Comparison of ENCODE assay signal across 10 cellular contexts in genomic region chr3:50323092-50323600, GRCh38. TPM values are rescaled to one million over a fixed set of nuclear protein-coding genes. Genes with fewer than 3 reads are reported as not detected.
A peak's percentile ranks its signal among the peaks of the same experiment; 100 is the strongest.
DNase-seq lines count a peak whose midpoint lies in the region; ATAC-seq and TF ChIP-seq lines count a peak whose summit lies in the region.
"Had no signal": no experiment of that assay in that cellular context is flagged by ENCODE, and none has a peak within 500 bp of the region (broad histone marks: within the 10 kb centered on the region; RNA-seq: fewer than 3 reads in every experiment).

No MANE protein-coding gene starts in this region.

- CTCF ChIA-PET in RWPE1 (lab: Yijun Ruan, JAX): no interaction called here

- H3K4me3 ChIP-seq in gastroesophageal sphincter (peak overlapping the region in 1 of 2 donors; percentile 89), neutrophil (ENCODE audit: low read depth in 1 of 2, low read length in 1 of 2) (peak overlapping the region; percentile 72 to 77)

- no peak for TF ChIP-seq CTCF in RWPE1 (conservative IDR thresholded peaks at IDR 0.05; ENCODE audit: low read depth)
- no peak for TF ChIP-seq CTCF in gastroesophageal sphincter (IDR thresholded peaks at IDR 0.05)
- no peak for TF ChIP-seq CTCF in neutrophil (IDR thresholded peaks at IDR 0.05)

- H3K4me1 ChIP-seq in gastroesophageal sphincter: peaks cover 0 to 91% (median 46%) of the 10 kb centered on the region in 3 donors
- peaks cover 89 to 94% of the 10 kb centered on the region in 2 experiments for H3K4me1 ChIP-seq in neutrophil (ENCODE audit: control insufficient read depth in 1 of 2, insufficient read depth in 1 of 2, low read depth in 1 of 2, low read length in 1 of 2)

- H3K27me3 ChIP-seq in gastroesophageal sphincter (no peaks in the 10 kb centered on the region), neutrophil (no peaks in the 10 kb centered on the region)

- 40% methylated on average over 1 to 2 of the region's 4 CpGs for WGBS in gastroesophageal sphincter (ENCODE audit: low coverage in 1 of 2), 2 donors

- TF ChIP-seq POLR2A in gastroesophageal sphincter (IDR thresholded peaks at IDR 0.05): no peak

- ATAC-seq in gastroesophageal sphincter (peak; percentile 5), GM18909 (IDR thresholded peaks at IDR 0.05; ENCODE audit: poor library complexity, unreplicated experiment) (no peak)

- H3K27ac ChIP-seq in RWPE1: peak overlapping the region; percentile 97
- peak overlapping the region in 3 of 4 donors; percentile 94 to 97 (median 96) for H3K27ac ChIP-seq in gastroesophageal sphincter
- peak overlapping the region; percentile 95 for H3K27ac ChIP-seq in neutrophil

- H3K9me3 ChIP-seq in gastroesophageal sphincter: no peaks in the 10 kb centered on the region
- no peaks in the 10 kb centered on the region for H3K9me3 ChIP-seq in neutrophil

- POLR2A ChIA-PET in RWPE1 (lab: Yijun Ruan, JAX; ENCODE audit: low non-redundant PET): no interaction called here

- DNase-seq in CD1c-positive myeloid dendritic cell (ENCODE audit: extremely low spot score) (peak; percentile 55), RWPE1 (ENCODE audit: low spot score) (no peak), hepatic stellate cell (ENCODE audit: low spot score) (no peak), NCI-H774 (lab: John Stamatoyannopoulos, UW) (no peak)
- DNase-seq in central memory CD4-positive, alpha-beta T cell: no peak
- DNase-seq: DMS 273 treated with DMSO at 0.1 percent for 48 hours, SW 1271 had no signal

- no peak for TF ChIP-seq EP300 in gastroesophageal sphincter (IDR thresholded peaks at IDR 0.05)

- H3K36me3 ChIP-seq in gastroesophageal sphincter (peaks cover 0 to 37% of the 10 kb centered on the region in 2 donors), neutrophil (peaks cover 6% of the 10 kb centered on the region)

RNA-seq across cellular contexts. Expression of gene HYAL2, which starts 0.6 kb away (rescaled TPM):
- 10 to 100 TPM; 37.2 to 87.0 (median 74.8) TPM for total RNA-seq in gastroesophageal sphincter

RNA-seq across cellular contexts. Expression of gene TUSC2, which starts 4.9 kb away (rescaled TPM):
- total RNA-seq in gastroesophageal sphincter: 10 to 100 TPM; 23.8 to 36.2 (median 31.3) TPM

RNA-seq across cellular contexts. Expression of gene RASSF1, which starts 17.5 kb away (rescaled TPM):
- 10 to 100 TPM; 24.5 to 40.3 (median 26.9) TPM for total RNA-seq in gastroesophageal sphincter

RNA-seq across cellular contexts. Expression of gene HYAL1, which starts 19.8 kb away (rescaled TPM):
- 10 to 100 TPM in 2 of 4 donors, 1 to 10 TPM in 2; 4.8 to 12.3 (median 7.9) TPM for total RNA-seq in gastroesophageal sphincter

RNA-seq across cellular contexts. Expression of gene ZMYND10, which starts 22.4 kb away (rescaled TPM):
- total RNA-seq in gastroesophageal sphincter: under 1 TPM in 1 of 4 donors, not detected in 3; 0.54 TPM
